ENCODE assay signal across 8 cellular contexts in genomic region chr4:151760713-151761661, GRCh38. TPM values are rescaled to one million over a fixed set of nuclear protein-coding genes. Genes with fewer than 3 reads are reported as not detected.
DNase-seq lines count a peak whose midpoint lies in the region; ATAC-seq and TF ChIP-seq lines count a peak whose summit lies in the region.

A gene with protein sequence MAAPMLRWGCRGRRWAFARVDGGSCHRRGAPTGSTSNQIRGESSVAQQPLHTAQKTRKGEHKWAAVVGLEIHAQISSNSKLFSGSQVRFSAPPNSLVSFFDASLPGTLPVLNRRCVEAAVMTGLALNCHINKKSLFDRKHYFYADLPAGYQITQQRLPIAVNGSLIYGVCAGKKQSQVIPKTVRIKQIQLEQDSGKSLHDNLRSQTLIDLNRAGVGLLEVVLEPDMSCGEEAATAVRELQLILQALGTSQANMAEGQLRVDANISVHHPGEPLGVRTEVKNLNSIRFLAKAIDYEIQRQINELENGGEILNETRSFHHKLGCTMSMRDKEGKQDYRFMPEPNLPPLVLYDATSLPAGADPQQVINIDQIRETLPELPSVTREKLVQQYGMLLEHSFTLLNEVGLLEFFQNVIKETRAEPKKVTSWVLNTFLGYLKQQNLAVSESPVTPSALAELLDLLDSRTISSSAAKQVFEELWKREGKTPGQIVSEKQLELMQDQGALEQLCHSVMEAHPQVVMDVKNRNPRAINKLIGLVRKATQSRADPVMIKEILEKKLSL (minus strand): TSS chr4:151761007. CDS start chr4:151760982, 25 bp downstream.

- peak; percentile 100 for ATAC-seq in HG03460 (IDR thresholded peaks at IDR 0.05; ENCODE audit: unreplicated experiment)

- peak; percentile 94 for DNase-seq in GM19240 (ENCODE audit: insufficient read length, low spot score)
- DNase-seq in NCI-H524 treated with DMSO at 0.1 percent for 48 hours (lab: John Stamatoyannopoulos, UW), result peak; percentile 69
- DNase-seq in activated CD4-positive, alpha-beta T cell treated with anti-CD3 and anti-CD28 coated beads for 4 hours, result peak; percentile 91 to 92
- peak; percentile 96 for DNase-seq in colonic mucosa
- peak; percentile 98 for DNase-seq in kidney tubule cell (ENCODE audit: low spot score)
- DNase-seq in stimulated activated CD4-positive, alpha-beta T cell treated with anti-CD3 and anti-CD28 coated beads, Interleukin-1b, Interleukin-23, amount 100 ng/mL, for 24 hours (ENCODE audit: low read depth in 4 of 4, low spot score in 1 of 4), result peak; percentile 71 to 82 (median 80)

- peaks cover 8 to 17% (median 12%) of the 10 kb centered on the region in 10 experiments; a peak in 19 of 20 replicates for H3K4me1 ChIP-seq in BLaER1 treated with 17β-estradiol and CSF1 and Interleukin-3, amounts not matched to agents 10 nM and 100 nM
- H3K4me1 ChIP-seq in colonic mucosa, result peaks cover 4% of the 10 kb centered on the region

- no peaks in the 10 kb centered on the region for H4K20me1 ChIP-seq in BLaER1 treated with 17β-estradiol and CSF1 and Interleukin-3, amounts not matched to agents 10 nM and 100 nM

- peak within 1 kb of the TSS; percentile 75 to 97 (median 89) for H3K4me2 ChIP-seq in BLaER1 treated with 17β-estradiol and CSF1 and Interleukin-3, amounts not matched to agents 10 nM and 100 nM

- no peaks in the 10 kb centered on the region for H3K27me3 ChIP-seq in BLaER1 treated with 17β-estradiol and CSF1 and Interleukin-3, amounts not matched to agents 10 nM and 100 nM
- no peaks in the 10 kb centered on the region for H3K27me3 ChIP-seq in colonic mucosa

- H3K27ac ChIP-seq in BLaER1 treated with 17β-estradiol and CSF1 and Interleukin-3, amounts not matched to agents 10 nM and 100 nM, result peak within 1 kb of the TSS; percentile 82 to 94 (median 85)
- no peak within 1 kb of the TSS for H3K27ac ChIP-seq in colonic mucosa

- H3K36me3 ChIP-seq in BLaER1 treated with 17β-estradiol and CSF1 and Interleukin-3, amounts not matched to agents 10 nM and 100 nM, result peaks cover 11 to 28% (median 23%) of the 10 kb centered on the region in 11 experiments
- H3K36me3 ChIP-seq in colonic mucosa, result no peaks in the 10 kb centered on the region

- no peaks in the 10 kb centered on the region for H3K9me3 ChIP-seq in BLaER1 treated with 17β-estradiol and CSF1 and Interleukin-3, amounts not matched to agents 10 nM and 100 nM (replicated peaks in 1 of 11)
- H3K9me3 ChIP-seq in colonic mucosa, result no peaks in the 10 kb centered on the region

- intact Hi-C loops in colonic mucosa (cut with DNase I), result no loop called here

- peak within 1 kb of the TSS; percentile 71 to 94 (median 85) for H3K4me3 ChIP-seq in BLaER1 treated with 17β-estradiol and CSF1 and Interleukin-3, amounts not matched to agents 10 nM and 100 nM
- peak within 1 kb of the TSS; percentile 87 for H3K4me3 ChIP-seq in colonic mucosa

- peak; percentile 37 for TF ChIP-seq CTCF in colonic mucosa (IDR thresholded peaks at IDR 0.05)

- peak within 1 kb of the TSS; percentile 82 to 95 (median 89) for H3K9ac ChIP-seq in BLaER1 treated with 17β-estradiol and CSF1 and Interleukin-3, amounts not matched to agents 10 nM and 100 nM
- peak within 1 kb of the TSS; percentile 70 to 73 for H3K9ac ChIP-seq in colonic mucosa (ENCODE audit: low read depth in 2 of 2, low read length in 2 of 2)

RNA-seq across cellular contexts. Expression of the gene that starts here (rescaled TPM):
- 10 to 100 TPM; 20.9 to 22.9 TPM for total RNA-seq in colonic mucosa
